In genomic region chr2:231100321-231100720, GRCh38 we compare ENCODE assay signal across 11 cellular contexts. TPM values are rescaled to one million over a fixed set of nuclear protein-coding genes. Genes with fewer than 3 reads are reported as not detected.
A peak's percentile ranks its signal among the peaks of the same experiment; 100 is the strongest.
DNase-seq lines count a peak whose midpoint lies in the region; ATAC-seq, FAIRE-seq and TF ChIP-seq lines count a peak whose summit lies in the region.
"Not testable (repeated sequence)": the region's sequence is repeated elsewhere in the genome, so short reads cannot be mapped to it uniquely, and the experiment has no call there.
"Had no signal": no experiment of that assay in that cellular context is flagged by ENCODE, and none has a peak within 500 bp of the region (broad histone marks: within the 10 kb centered on the region; RNA-seq: fewer than 3 reads in every experiment).

No MANE protein-coding gene starts in this region.

- CTCF ChIA-PET in Caco-2 (lab: Charles Lee); HCT116 (lab: Charles Lee); PC-3 (lab: Charles Lee): not testable (repeated sequence)

- H3F3A ChIP-seq in PC-3 (ENCODE audit: low read length, unreplicated experiment): not testable (repeated sequence)

- H3K27ac ChIP-seq in HCT116 (ENCODE audit: low read depth, low read length); small intestine (ENCODE audit: low read depth in 1 of 2, low read length in 1 of 2): not testable (repeated sequence)
- H3K27ac ChIP-seq in PC-3 (ENCODE audit: low read length) (peak overlapping the region; percentile 19; the same call in 1 of the 2 replicates), mesodermal cell (ENCODE audit: low read depth, low read length, severe bottlenecking) (peak overlapping the region; percentile 36)

- H3K36me3 Mint-ChIP-seq in Caco-2 (ENCODE audit: insufficient read depth, unreplicated experiment): peaks cover 78% of the 10 kb centered on the region

- H3K27ac Mint-ChIP-seq in Caco-2 (ENCODE audit: unreplicated experiment): peak overlapping the region; percentile 53

- TF ChIP-seq POLR2A in HCT116 (IDR thresholded peaks at IDR 0.05; ENCODE audit: borderline replicate concordance, extremely low read depth, insufficient read depth, insufficient read length): not testable (repeated sequence)

- intact Hi-C loops in Caco-2 (cut with micrococcal nuclease; ENCODE audit: unreplicated experiment): loop anchor here (2.0 to 5.0 kb wide), 2 partner anchors 64 to 352 kb away; no protein-coding TSS in a partner anchor
- intact Hi-C loops in HCT116 (cut with micrococcal nuclease): loop anchor here (5.0 kb wide), 1 partner anchor 278 kb away; no protein-coding TSS in a partner anchor
- intact Hi-C loops in PC-3 (cut with micrococcal nuclease): loop anchor here (5.0 kb wide), 2 partner anchors 97 to 197 kb away; partner anchors contain the start of gene ARMC9

- ATAC-seq in HCT116: peak; percentile 39
- ATAC-seq in PC-3: not testable (repeated sequence)

- H3K9me2 ChIP-seq in HCT116 (ENCODE audit: insufficient read depth); PC-3 (replicated peaks; ENCODE audit: low read length): not testable (repeated sequence)

- H3K4me3 Mint-ChIP-seq in Caco-2 (ENCODE audit: unreplicated experiment): peak overlapping the region; percentile 46

- H3K9ac ChIP-seq in HCT116 (ENCODE audit: low read length); PC-3 (ENCODE audit: low read length): not testable (repeated sequence)

- not testable (repeated sequence) for H3K4me3 ChIP-seq in Caco-2 (ENCODE audit: low read depth, low read length); HCT116 (replicated peaks in 1 of 2; ENCODE audit: low read depth in 1 of 2, low read length in 2 of 2); PC-3 (ENCODE audit: low read length); bronchial epithelial cell (ENCODE audit: low read depth, low read length); epithelial cell of esophagus (ENCODE audit: low read length); mesodermal cell (ENCODE audit: extremely low read depth, insufficient read depth, low read length, poor library complexity, severe bottlenecking); small intestine (ENCODE audit: low read depth in 1 of 2, low read length in 2 of 2)

- H3K79me2 ChIP-seq in HCT116 (ENCODE audit: insufficient read depth, low read length): peaks cover 34% of the 10 kb centered on the region
- H3K79me2 ChIP-seq in PC-3 (ENCODE audit: low read length): peaks cover 32% of the 10 kb centered on the region

- not testable (repeated sequence) for H2AFZ ChIP-seq in HCT116 (ENCODE audit: low read depth, low read length, poor library complexity, severe bottlenecking); PC-3 (ENCODE audit: low read length)

- POLR2A ChIA-PET in Caco-2 (lab: Charles Lee); HCT116 (lab: Charles Lee); PC-3 (lab: Charles Lee; ENCODE audit: unreplicated experiment): not testable (repeated sequence)

- not testable (repeated sequence) for H3K27me3 ChIP-seq in Caco-2 (replicated peaks; ENCODE audit: control insufficient read depth, insufficient read depth, low read length); HCT116 (ENCODE audit: insufficient read depth, low read length); PC-3 (ENCODE audit: low read length); bronchial epithelial cell (ENCODE audit: control insufficient read depth, insufficient read depth, low read length); small intestine (ENCODE audit: control insufficient read depth in 2 of 2, insufficient read depth in 2 of 2, low read length in 2 of 2)

- not testable (repeated sequence) for TF ChIP-seq CTCF in Caco-2 (IDR thresholded peaks at IDR 0.05; ENCODE audit: insufficient read depth in 1 of 2, low read depth in 1 of 2, low read length in 1 of 2, severe bottlenecking in 1 of 2, unreplicated experiment in 1 of 2); HCT116 (IDR thresholded peaks at IDR 0.05 in 2 of 3, conservative IDR thresholded peaks at IDR 0.05 in 1 of 3; ENCODE audit: borderline replicate concordance in 1 of 3, insufficient read depth in 1 of 3, low read depth in 2 of 3, low read length in 2 of 3); PC-3 (conservative IDR thresholded peaks at IDR 0.05; ENCODE audit: low read depth, low read length); bronchial epithelial cell (IDR thresholded peaks at IDR 0.05; ENCODE audit: insufficient read depth, low read length, severe bottlenecking); epithelial cell of esophagus (IDR thresholded peaks at IDR 0.05; ENCODE audit: insufficient read depth, low read depth, low read length, missing control alignments)

- not testable (repeated sequence) for H4K20me1 ChIP-seq in HCT116 (ENCODE audit: insufficient read depth)
- peaks cover 23% of the 10 kb centered on the region for H4K20me1 ChIP-seq in PC-3 (ENCODE audit: low read length)

- not testable (repeated sequence) for H3K36me3 ChIP-seq in Caco-2 (ENCODE audit: control insufficient read depth, insufficient read depth, low read length); HCT116 (ENCODE audit: control insufficient read depth in 1 of 2, insufficient read depth in 2 of 2, low read length in 2 of 2); bronchial epithelial cell (ENCODE audit: control insufficient read depth, insufficient read depth, low read length)
- H3K36me3 ChIP-seq in PC-3 (ENCODE audit: low read depth, low read length): peaks cover 39% of the 10 kb centered on the region
- peaks cover 58% of the 10 kb centered on the region for H3K36me3 ChIP-seq in mesodermal cell (ENCODE audit: control insufficient read depth, insufficient read depth, low read length)
- peaks cover 6 to 14% of the 10 kb centered on the region in 2 donors for H3K36me3 ChIP-seq in small intestine (ENCODE audit: control insufficient read depth in 2 of 2, insufficient read depth in 2 of 2, low read length in 2 of 2)

- H3K9me3 ChIP-seq in Caco-2: peaks cover 26% of the 10 kb centered on the region
- not testable (repeated sequence) for H3K9me3 ChIP-seq in HCT116 (ENCODE audit: control insufficient read depth in 1 of 2, insufficient read depth in 1 of 2, low read depth in 1 of 2, low read length in 2 of 2); PC-3 (ENCODE audit: low read length); mesodermal cell (ENCODE audit: control insufficient read depth, low read length); small intestine (ENCODE audit: control insufficient read depth, low read depth)

- H3K4me2 ChIP-seq in HCT116 (ENCODE audit: low read length): 0 out of 2 replicates have a peak overlapping the region, but pooled peaks have one; percentile 8
- H3K4me2 ChIP-seq in PC-3 (ENCODE audit: low read length): not testable (repeated sequence)

- H3K4me1 ChIP-seq in Caco-2 (peaks cover 30% of the 10 kb centered on the region), HCT116 (ENCODE audit: control insufficient read depth in 1 of 2, insufficient read depth in 2 of 2, low read length in 2 of 2) (peaks cover 7 to 22% of the 10 kb centered on the region in 2 experiments), PC-3 (ENCODE audit: insufficient read depth, low read length) (peaks cover 37% of the 10 kb centered on the region)
- H3K4me1 ChIP-seq in mesodermal cell (ENCODE audit: control insufficient read depth, insufficient read depth, low read length, poor library complexity, severe bottlenecking); small intestine (ENCODE audit: control insufficient read depth in 2 of 2, insufficient read depth in 1 of 2, low read depth in 1 of 2, low read length in 1 of 2): not testable (repeated sequence)

- TF ChIP-seq RAD21 in HCT116 (IDR thresholded peaks at IDR 0.05; ENCODE audit: low read depth): not testable (repeated sequence)

- BruUV-seq in Caco-2 (replicated peaks; lab: Mats Ljungman, UMichigan); HCT116 (replicated peaks; lab: Mats Ljungman, UMichigan); PC-3 (replicated peaks; lab: Mats Ljungman, UMichigan): not testable (repeated sequence)

- WGBS in mesodermal cell (ENCODE audit: insufficient coverage in 2 of 2), 2 experiments: 83 to 94% methylated on average over 1 to 2 of the region's 2 CpGs
- 78 to 98% (median 93%) methylated on average over 2 of the region's 2 CpGs for WGBS in small intestine, 3 donors

- not testable (repeated sequence) for DNase-seq in Caco-2
- DNase-seq in HCT116 (ENCODE audit: low read depth, low spot score) (peak; percentile 12), PC-3 (peak; percentile 51), bronchial epithelial cell (ENCODE audit: low read depth) (peak; percentile 33), epithelial cell of esophagus (ENCODE audit: low read depth) (peak; percentile 46), small intestine (peak; percentile 82)

- RAD21 ChIA-PET in HCT116 (lab: Charles Lee; ENCODE audit: low non-redundant PET in 1 of 2, low total read pairs in 2 of 2, uncharacterized antibody in 2 of 2, unreplicated experiment in 2 of 2): not testable (repeated sequence)

- H3K4me1 Mint-ChIP-seq in Caco-2 (ENCODE audit: low read depth, unreplicated experiment): peaks cover 13% of the 10 kb centered on the region

- FAIRE-seq in bronchial epithelial cell (lab: Jason Lieb, UNC); small intestine (lab: Jason Lieb, UNC): not testable (repeated sequence)

- not testable (repeated sequence) for H3K27me3 Mint-ChIP-seq in Caco-2 (ENCODE audit: insufficient read depth, unreplicated experiment)

- H3K9me3 Mint-ChIP-seq in Caco-2 (ENCODE audit: unreplicated experiment): peaks cover 33% of the 10 kb centered on the region

TF ChIP-seq in HCT116, 20 proteins besides CTCF, POLR2A, EP300 and RAD21:
- peak; percentile 31; the same call in 1 of the 2 replicates for TF ChIP-seq FOSL1 (IDR thresholded peaks at IDR 0.05; ENCODE audit: low read depth)

RNA-seq across cellular contexts. Expression of gene HTR2B, which starts 24.5 kb away (rescaled TPM):
- total RNA-seq in Caco-2 (2022): not detected in 2 replicates
- total RNA-seq in HCT116 (2021; ENCODE audit: unreplicated experiment): not detected
- 0.06 and 0.09 TPM in 2 replicates for polyA plus RNA-seq in HCT116 (2012)
- not detected in 2 replicates for total RNA-seq in PC-3 (2014; rRNA removed)
- total RNA-seq in bronchial epithelial cell: 0.13 and 0.53 TPM in 2 replicates
- 0.11 TPM for polyA plus RNA-seq in mesodermal cell (2013, experiment 1 of 2)
- 0.15 TPM for polyA plus RNA-seq in mesodermal cell (2013, experiment 2 of 2)
- under 1 TPM in 1 of 3 donors, not detected in 2; 0.98 TPM for polyA plus RNA-seq in small intestine
- total RNA-seq: A673; CD8-positive, alpha-beta T cell; GM23248; H4 had no signal

RNA-seq across cellular contexts. Expression of gene PSMD1, which starts 43.7 kb away (rescaled TPM):
- total RNA-seq in Caco-2 (2022): 120 and 126 TPM in 2 replicates
- 133 TPM for total RNA-seq in HCT116 (2021; ENCODE audit: unreplicated experiment)
- polyA plus RNA-seq in HCT116 (2012): 96.7 and 124 TPM in 2 replicates
- total RNA-seq in PC-3 (2014; rRNA removed): 154 and 208 TPM in 2 replicates
- 69.5 and 111 TPM in 2 replicates for total RNA-seq in bronchial epithelial cell
- polyA plus RNA-seq in mesodermal cell (2013, experiment 1 of 2): 124 TPM
- 137 TPM for polyA plus RNA-seq in mesodermal cell (2013, experiment 2 of 2)
- polyA plus RNA-seq in small intestine: 10 to 100 TPM; 49.8 to 75.1 (median 69.2) TPM
